ENCODE assay signal across 27 cellular contexts in genomic region chr10:69075431-69075830, GRCh38. TPM values are rescaled to one million over a fixed set of nuclear protein-coding genes. Genes with fewer than 3 reads are reported as not detected.
"Had no signal": no experiment of that assay in that cellular context is flagged by ENCODE, and none has a peak within 500 bp of the region (broad histone marks: within the 10 kb centered on the region; RNA-seq: fewer than 3 reads in every experiment).

No MANE protein-coding gene starts in this region.

- H3K27me3 ChIP-seq: breast epithelium, left lung, neural progenitor cell, right atrium auricular region, uterus had no signal

- H3K27ac ChIP-seq: breast epithelium, dorsolateral prefrontal cortex, lower lobe of right lung, neural progenitor cell, right atrium auricular region, uterus, WERI-Rb-1 had no signal

- H3K27ac Mint-ChIP-seq: activated naive CD4-positive, alpha-beta T cell treated with anti-CD3 and anti-CD28 coated beads, Interleukin-2, amount 50 U/mL, for 72 hours; natural killer cell; neural progenitor cell; stimulated activated memory B cell treated with anti-CD40 and anti-IgM and Interleukin-4, amounts not matched to agents 10 μg/mL and 1 μg/mL and 100 μg/mL, for 72 hours; stimulated activated naive CD8-positive, alpha-beta T cell treated with anti-CD3 and anti-CD28 coated beads, Interleukin-15, amount 100 ng/mL, for 72 hours; type B pancreatic cell had no signal

- ATAC-seq: activated CD4-positive, CD25-positive, alpha-beta regulatory T cell treated with anti-CD3 and anti-CD28 coated beads, Interleukin-2, amount 50 U/mL, for 24 hours; activated naive CD4-positive, alpha-beta T cell treated with anti-CD3 and anti-CD28 coated beads, Interleukin-2, amount 50 U/mL, for 72 hours; left lung; lower lobe of right lung; natural killer cell; stimulated activated memory B cell treated with anti-CD40 and anti-IgM and Interleukin-4, amounts not matched to agents 10 μg/mL and 1 μg/mL and 100 μg/mL, for 72 hours; stimulated activated naive CD8-positive, alpha-beta T cell treated with anti-CD3 and anti-CD28 coated beads, Interleukin-15, amount 100 ng/mL, for 72 hours had no signal

- H3K9me3 ChIP-seq: breast epithelium, left lung, lower lobe of right lung, right atrium auricular region, uterus had no signal

- H3K4me2 ChIP-seq: neural progenitor cell, smooth muscle cell had no signal

- H3K4me1 ChIP-seq: breast epithelium, lower lobe of right lung, neural progenitor cell, right atrium auricular region, uterus had no signal

- DNase-seq: activated CD4-positive, alpha-beta T cell treated with anti-CD3 and anti-CD28 coated beads for 48 hours; activated CD4-positive, alpha-beta T cell treated with anti-CD3 and anti-CD28 coated beads, Interleukin-2, amount 50 U/mL, for 48 hours; activated naive CD4-positive, alpha-beta T cell; activated T-cell treated with anti-CD3 and anti-CD28 coated beads, Interleukin-2, amount 50 U/mL, for 48 hours; dorsolateral prefrontal cortex; effector memory CD4-positive, alpha-beta T cell; left lung; lower lobe of right lung; mesenchymal stem cell; natural killer cell; stimulated activated CD4-positive, alpha-beta T cell treated with anti-CD3 and anti-CD28 coated beads, Interleukin-1b, Interleukin-23, amount 100 ng/mL, for 48 hours; stimulated activated CD4-positive, alpha-beta T cell treated with anti-CD3 and anti-CD28 coated beads, Interleukin-4, amount 100 ng/mL, for 4 hours; stimulated activated CD8-positive, alpha-beta memory T cell treated with anti-CD3 and anti-CD28 coated beads, Interleukin-4, amount 100 ng/mL, for 48 hours; stimulated activated naive CD8-positive, alpha-beta T cell treated with anti-CD3 and anti-CD28 coated beads, Interleukin-15, amount 100 ng/mL, for 72 hours; substantia nigra; T-helper 9 cell; uterus; WERI-Rb-1 had no signal

- H3K9me3 Mint-ChIP-seq: activated naive CD4-positive, alpha-beta T cell treated with anti-CD3 and anti-CD28 coated beads, Interleukin-2, amount 50 U/mL, for 72 hours; central memory CD8-positive, alpha-beta T cell; natural killer cell; neural progenitor cell; stimulated activated memory B cell treated with anti-CD40 and anti-IgM and Interleukin-4, amounts not matched to agents 10 μg/mL and 1 μg/mL and 100 μg/mL, for 72 hours; stimulated activated naive CD8-positive, alpha-beta T cell treated with anti-CD3 and anti-CD28 coated beads, Interleukin-15, amount 100 ng/mL, for 72 hours; type B pancreatic cell had no signal

- H3K27me3 Mint-ChIP-seq: central memory CD8-positive, alpha-beta T cell; stimulated activated memory B cell treated with anti-CD40 and anti-IgM and Interleukin-4, amounts not matched to agents 10 μg/mL and 1 μg/mL and 100 μg/mL, for 72 hours; stimulated activated naive CD8-positive, alpha-beta T cell treated with anti-CD3 and anti-CD28 coated beads, Interleukin-15, amount 100 ng/mL, for 72 hours had no signal

- H3K36me3 Mint-ChIP-seq: activated naive CD4-positive, alpha-beta T cell treated with anti-CD3 and anti-CD28 coated beads, Interleukin-2, amount 50 U/mL, for 72 hours; natural killer cell; neural progenitor cell; stimulated activated memory B cell treated with anti-CD40 and anti-IgM and Interleukin-4, amounts not matched to agents 10 μg/mL and 1 μg/mL and 100 μg/mL, for 72 hours; type B pancreatic cell had no signal

- H2AFZ ChIP-seq: neural progenitor cell had no signal

- H3K4me3 ChIP-seq: breast epithelium, dorsolateral prefrontal cortex, left lung, lower lobe of right lung, neural progenitor cell, right atrium auricular region, smooth muscle cell, uterus had no signal

- H3K4me1 Mint-ChIP-seq: central memory CD8-positive, alpha-beta T cell; neural progenitor cell; stimulated activated memory B cell treated with anti-CD40 and anti-IgM and Interleukin-4, amounts not matched to agents 10 μg/mL and 1 μg/mL and 100 μg/mL, for 72 hours had no signal

- H3K36me3 ChIP-seq: breast epithelium, left lung, lower lobe of right lung, neural progenitor cell, right atrium auricular region, uterus, WERI-Rb-1 had no signal

- H3K4me3 Mint-ChIP-seq: central memory CD8-positive, alpha-beta T cell; natural killer cell; neural progenitor cell; stimulated activated memory B cell treated with anti-CD40 and anti-IgM and Interleukin-4, amounts not matched to agents 10 μg/mL and 1 μg/mL and 100 μg/mL, for 72 hours; stimulated activated naive CD8-positive, alpha-beta T cell treated with anti-CD3 and anti-CD28 coated beads, Interleukin-15, amount 100 ng/mL, for 72 hours; type B pancreatic cell had no signal

RNA-seq across cellular contexts. Expression of gene SRGN, which starts 12.5 kb away (rescaled TPM):
- total RNA-seq: smooth muscle cell had no signal
- polyA plus RNA-seq: smooth muscle cell had no signal
